In genomic region chr22:42983470-42983869, GRCh38 we compare ENCODE assay signal across 33 cellular contexts.
"Had no signal": no experiment of that assay in that cellular context is flagged by ENCODE, and none has a peak within 500 bp of the region (broad histone marks: within the 10 kb centered on the region; RNA-seq: fewer than 3 reads in every experiment).

No MANE protein-coding gene starts in this region.

- H3K4me3 ChIP-seq: adrenal gland, body of pancreas, breast epithelium had no signal

- H3K9me3 ChIP-seq: adrenal gland, body of pancreas, breast epithelium had no signal

- H3K27me3 Mint-ChIP-seq: activated CD4-positive, alpha-beta memory T cell treated with anti-CD3 and anti-CD28 coated beads, Interleukin-2, amount 10 ng/mL, durations not matched to agents 7 days and 5 days; activated CD4-positive, alpha-beta T cell treated with anti-CD3 and anti-CD28 coated beads for 36 hours; activated CD4-positive, alpha-beta T cell treated with anti-CD3 and anti-CD28 coated beads, Interleukin-2, amount 10 ng/mL, durations not matched to agents 7 days and 5 days; activated CD8-positive, alpha-beta memory T cell treated with anti-CD3 and anti-CD28 coated beads, Interleukin-2, amount 10 ng/mL, durations not matched to agents 7 days and 5 days; activated naive CD4-positive, alpha-beta T cell treated with anti-CD3 and anti-CD28 coated beads, Interleukin-2, amount 10 ng/mL, durations not matched to agents 7 days and 5 days; activated naive CD4-positive, alpha-beta T cell treated with anti-CD3 and anti-CD28 coated beads, Interleukin-2, amount 50 U/mL, for 24 hours; activated naive CD8-positive, alpha-beta T cell; activated naive CD8-positive, alpha-beta T cell treated with anti-CD3 and anti-CD28 coated beads, Interleukin-2, amount 10 ng/mL, durations not matched to agents 7 days and 5 days; activated T-cell treated with anti-CD3 and anti-CD28 coated beads, Interleukin-2, amount 50 U/mL, for 24 hours had no signal

- H3K27me3 ChIP-seq: adrenal gland, body of pancreas, brain microvascular endothelial cell, breast epithelium had no signal

- ATAC-seq: activated CD4-positive, alpha-beta T cell treated with anti-CD3 and anti-CD28 coated beads for 36 hours; activated CD4-positive, CD25-positive, alpha-beta regulatory T cell treated with anti-CD3 and anti-CD28 coated beads, Interleukin-2, amount 50 U/mL, for 24 hours; activated CD8-positive, alpha-beta memory T cell treated with anti-CD3 and anti-CD28 coated beads, Interleukin-2, amount 10 ng/mL, durations not matched to agents 7 days and 5 days; activated CD8-positive, alpha-beta T cell treated with anti-CD3 and anti-CD28 coated beads, Interleukin-2, amount 10 ng/mL, durations not matched to agents 7 days and 5 days; body of pancreas had no signal

- H3K27ac ChIP-seq: adrenal gland, brain microvascular endothelial cell, breast epithelium had no signal

- H3K27ac Mint-ChIP-seq: activated CD4-positive, alpha-beta memory T cell treated with anti-CD3 and anti-CD28 coated beads, Interleukin-2, amount 10 ng/mL, durations not matched to agents 7 days and 5 days; activated CD4-positive, alpha-beta T cell treated with anti-CD3 and anti-CD28 coated beads for 36 hours; activated CD8-positive, alpha-beta memory T cell treated with anti-CD3 and anti-CD28 coated beads, Interleukin-2, amount 10 ng/mL, durations not matched to agents 7 days and 5 days; activated naive CD4-positive, alpha-beta T cell treated with anti-CD3 and anti-CD28 coated beads, Interleukin-2, amount 10 ng/mL, durations not matched to agents 7 days and 5 days; activated naive CD4-positive, alpha-beta T cell treated with anti-CD3 and anti-CD28 coated beads, Interleukin-2, amount 50 U/mL, for 24 hours; activated naive CD8-positive, alpha-beta T cell; activated naive CD8-positive, alpha-beta T cell treated with anti-CD3 and anti-CD28 coated beads, Interleukin-2, amount 10 ng/mL, durations not matched to agents 7 days and 5 days; activated T-cell treated with anti-CD3 and anti-CD28 coated beads, Interleukin-2, amount 50 U/mL, for 24 hours; activated T-helper 2 cell treated with anti-CD3 and anti-CD28 coated beads, Interferon-gamma antibody, Interleukin-2, Interleukin-4, amounts not matched to agents 10 μg/mL and 5 μg/mL and 100 μg/mL, durations not matched to agents 14 hours and 24 hours and 36 hours; T-helper 1 cell treated with Interleukin-12 subunit alpha and Interleukin-12 subunit beta and Interleukin-4 antibody, amounts not matched to agents 30 μg/mL and 1 μg/mL, for 36 hours; T-helper 2 cell treated with Interferon-gamma antibody and Interleukin-4, amounts not matched to agents 5 μg/mL and 100 μg/mL, for 36 hours had no signal

- H3K9me3 Mint-ChIP-seq: activated CD4-positive, alpha-beta memory T cell treated with anti-CD3 and anti-CD28 coated beads, Interleukin-2, amount 10 ng/mL, durations not matched to agents 7 days and 5 days; activated CD4-positive, alpha-beta T cell treated with anti-CD3 and anti-CD28 coated beads, Interleukin-2, amount 10 ng/mL, durations not matched to agents 7 days and 5 days; activated naive CD4-positive, alpha-beta T cell treated with anti-CD3 and anti-CD28 coated beads, Interleukin-2, amount 10 ng/mL, durations not matched to agents 7 days and 5 days; activated naive CD4-positive, alpha-beta T cell treated with anti-CD3 and anti-CD28 coated beads, Interleukin-2, amount 50 U/mL, for 24 hours; activated naive CD8-positive, alpha-beta T cell treated with anti-CD3 and anti-CD28 coated beads, Interleukin-2, amount 10 ng/mL, durations not matched to agents 7 days and 5 days; activated T-cell treated with anti-CD3 and anti-CD28 coated beads, Interleukin-2, amount 50 U/mL, for 24 hours; activated T-helper 2 cell treated with anti-CD3 and anti-CD28 coated beads, Interferon-gamma antibody, Interleukin-2, Interleukin-4, amounts not matched to agents 10 μg/mL and 5 μg/mL and 100 μg/mL, durations not matched to agents 14 hours and 24 hours and 36 hours; T-helper 1 cell treated with Interleukin-12 subunit alpha and Interleukin-12 subunit beta and Interleukin-4 antibody, amounts not matched to agents 30 μg/mL and 1 μg/mL, for 36 hours; T-helper 2 cell treated with Interferon-gamma antibody and Interleukin-4, amounts not matched to agents 5 μg/mL and 100 μg/mL, for 36 hours had no signal

- H3K36me3 Mint-ChIP-seq: activated CD8-positive, alpha-beta memory T cell treated with anti-CD3 and anti-CD28 coated beads, Interleukin-2, amount 10 ng/mL, durations not matched to agents 7 days and 5 days; activated naive CD4-positive, alpha-beta T cell treated with anti-CD3 and anti-CD28 coated beads, Interleukin-2, amount 10 ng/mL, durations not matched to agents 7 days and 5 days; activated naive CD4-positive, alpha-beta T cell treated with anti-CD3 and anti-CD28 coated beads, Interleukin-2, amount 50 U/mL, for 24 hours; activated naive CD8-positive, alpha-beta T cell treated with anti-CD3 and anti-CD28 coated beads, Interleukin-2, amount 10 ng/mL, durations not matched to agents 7 days and 5 days had no signal

- H3K36me3 ChIP-seq: adrenal gland, brain microvascular endothelial cell, breast epithelium had no signal

- H3K4me3 Mint-ChIP-seq: activated CD4-positive, alpha-beta memory T cell treated with anti-CD3 and anti-CD28 coated beads, Interleukin-2, amount 10 ng/mL, durations not matched to agents 7 days and 5 days; activated CD4-positive, alpha-beta T cell treated with anti-CD3 and anti-CD28 coated beads for 36 hours; activated CD4-positive, alpha-beta T cell treated with anti-CD3 and anti-CD28 coated beads, Interleukin-2, amount 10 ng/mL, durations not matched to agents 7 days and 5 days; activated CD8-positive, alpha-beta memory T cell treated with anti-CD3 and anti-CD28 coated beads, Interleukin-2, amount 10 ng/mL, durations not matched to agents 7 days and 5 days; activated CD8-positive, alpha-beta T cell treated with anti-CD3 and anti-CD28 coated beads, Interleukin-2, amount 10 ng/mL, durations not matched to agents 7 days and 5 days; activated naive CD4-positive, alpha-beta T cell treated with anti-CD3 and anti-CD28 coated beads, Interleukin-2, amount 10 ng/mL, durations not matched to agents 7 days and 5 days; activated naive CD4-positive, alpha-beta T cell treated with anti-CD3 and anti-CD28 coated beads, Interleukin-2, amount 50 U/mL, for 24 hours; activated naive CD8-positive, alpha-beta T cell; activated naive CD8-positive, alpha-beta T cell treated with anti-CD3 and anti-CD28 coated beads, Interleukin-2, amount 10 ng/mL, durations not matched to agents 7 days and 5 days; activated T-cell treated with anti-CD3 and anti-CD28 coated beads, Interleukin-2, amount 50 U/mL, for 24 hours; T-helper 1 cell treated with Interleukin-12 subunit alpha and Interleukin-12 subunit beta and Interleukin-4 antibody, amounts not matched to agents 30 μg/mL and 1 μg/mL, for 36 hours; T-helper 2 cell treated with Interferon-gamma antibody and Interleukin-4, amounts not matched to agents 5 μg/mL and 100 μg/mL, for 36 hours had no signal

- DNase-seq: activated CD4-positive, alpha-beta memory T cell treated with anti-CD3 and anti-CD28 coated beads, Interleukin-2, amount 10 ng/mL, durations not matched to agents 7 days and 5 days; activated CD4-positive, alpha-beta T cell treated with anti-CD3 and anti-CD28 coated beads for 1 hour; activated CD4-positive, alpha-beta T cell treated with anti-CD3 and anti-CD28 coated beads for 36 hours; activated CD4-positive, alpha-beta T cell treated with anti-CD3 and anti-CD28 coated beads for 48 hours; activated CD4-positive, alpha-beta T cell treated with anti-CD3 and anti-CD28 coated beads, Interleukin-2, amount 10 ng/mL, durations not matched to agents 7 days and 5 days; activated CD4-positive, alpha-beta T cell treated with anti-CD3 and anti-CD28 coated beads, Interleukin-2, amount 50 U/mL, for 48 hours; activated CD4-positive, CD25-positive, alpha-beta regulatory T cell; activated CD8-positive, alpha-beta memory T cell treated with anti-CD3 and anti-CD28 coated beads for 24 hours; activated CD8-positive, alpha-beta memory T cell treated with anti-CD3 and anti-CD28 coated beads, Interleukin-2, amount 10 ng/mL, durations not matched to agents 7 days and 5 days; activated CD8-positive, alpha-beta memory T cell treated with anti-CD3 and anti-CD28 coated beads, Interleukin-2, amount 50 U/mL, for 48 hours; activated CD8-positive, alpha-beta T cell treated with anti-CD3 and anti-CD28 coated beads, Interleukin-2, amount 10 ng/mL, durations not matched to agents 7 days and 5 days; activated effector memory CD4-positive, alpha-beta T cell treated with Interleukin-2 at 50 U/mL for 16 hours; activated gamma-delta T cell; activated naive CD4-positive, alpha-beta T cell treated with anti-CD3 and anti-CD28 coated beads, Interleukin-2, amount 10 ng/mL, durations not matched to agents 7 days and 5 days; activated naive CD4-positive, alpha-beta T cell treated with Interleukin-2 at 50 U/mL for 16 hours; activated naive CD8-positive, alpha-beta T cell treated with anti-CD3 and anti-CD28 coated beads, Interleukin-2, amount 10 ng/mL, durations not matched to agents 7 days and 5 days; activated T-cell treated with anti-CD3 and anti-CD28 coated beads, Interleukin-2, amount 50 U/mL, for 24 hours; activated T-cell treated with anti-CD3 and anti-CD28 coated beads, Interleukin-2, amount 50 U/mL, for 48 hours; amniotic stem cell; aorta; body of pancreas; brain microvascular endothelial cell; central memory CD4-positive, alpha-beta T cell; T-helper 2 cell; T-helper 9 cell had no signal
